ENCODE assay signal across 27 cellular contexts in genomic region chr2:42802150-42802549, GRCh38. TPM values are rescaled to one million over a fixed set of nuclear protein-coding genes. Genes with fewer than 3 reads are reported as not detected.
"Had no signal": no experiment of that assay in that cellular context is flagged by ENCODE, and none has a peak within 500 bp of the region (broad histone marks: within the 10 kb centered on the region; RNA-seq: fewer than 3 reads in every experiment).

No MANE protein-coding gene starts in this region.

- H3K79me2 ChIP-seq: parathyroid adenoma had no signal

- H3K9me3 ChIP-seq: left lung, lower lobe of right lung, neutrophil, right atrium auricular region, spleen, tibial nerve, uterus had no signal

- H3K36me3 ChIP-seq: left lung, lower lobe of right lung, neural progenitor cell, right atrium auricular region, spleen, tibial nerve, uterus had no signal

- DNase-seq: hypothalamus; immature natural killer cell; kidney; left colon; left lung; lower lobe of right lung; mammary epithelial cell; mesenchymal stem cell; naive B cell; natural killer cell; nephron progenitor cell; occipital lobe; small intestine; spleen; stimulated activated CD4-positive, alpha-beta T cell treated with anti-CD3 and anti-CD28 coated beads, Interleukin-4, amount 100 ng/mL, for 24 hours; stimulated activated naive CD4-positive, alpha-beta T cell treated with Interleukin-2 at 50 U/mL for 16 hours; stimulated activated naive CD8-positive, alpha-beta T cell treated with anti-CD3 and anti-CD28 coated beads, Interleukin-15, amount 100 ng/mL, for 72 hours; substantia nigra; uterus had no signal

- H3K9ac ChIP-seq: neural progenitor cell, parathyroid adenoma had no signal

- H3K27me3 ChIP-seq: left lung, neutrophil, right atrium auricular region, spleen, tibial nerve, uterus had no signal

- H3K4me3 ChIP-seq: left lung, lower lobe of right lung, neural progenitor cell, right atrium auricular region, spleen, tibial nerve, uterus had no signal

- H2AFZ ChIP-seq: neural progenitor cell had no signal

- H3K27ac ChIP-seq: left lung, lower lobe of right lung, neural progenitor cell, neutrophil, parathyroid adenoma, right atrium auricular region, spleen, tibial nerve, uterus had no signal

- H3K4me2 ChIP-seq: neural progenitor cell had no signal

- ATAC-seq: left colon; left lung; lower lobe of right lung; natural killer cell; stimulated activated memory B cell treated with anti-CD40 and anti-IgM and Interleukin-4, amounts not matched to agents 10 μg/mL and 1 μg/mL and 100 μg/mL, for 72 hours; stimulated activated naive CD8-positive, alpha-beta T cell treated with anti-CD3 and anti-CD28 coated beads, Interleukin-15, amount 100 ng/mL, for 72 hours had no signal

- H3K4me1 ChIP-seq: neural progenitor cell, uterus had no signal

RNA-seq across cellular contexts. Expression of gene HAAO, which starts 9.8 kb away (rescaled TPM):
- polyA plus RNA-seq: mammary epithelial cell had no signal

RNA-seq across cellular contexts. Expression of gene OXER1, which starts 38.2 kb away (rescaled TPM):
- total RNA-seq: occipital lobe, osteocyte, pulmonary artery endothelial cell had no signal
- polyA plus RNA-seq: immature natural killer cell, mammary epithelial cell had no signal
